8 cellular contexts compared by ENCODE assay signal in genomic region chr12:109999983-110000505, GRCh38. TPM values are rescaled to one million over a fixed set of nuclear protein-coding genes. Genes with fewer than 3 reads are reported as not detected.
DNase-seq lines count a peak whose midpoint lies in the region; ATAC-seq, FAIRE-seq and TF ChIP-seq lines count a peak whose summit lies in the region.

No MANE protein-coding gene starts in this region.

- CTCF ChIA-PET in CD8-positive, alpha-beta T cell (lab: Charles Lee): no interaction called here

- peak in 1 of 7 experiments; percentile 16 for DNase-seq in CD8-positive, alpha-beta T cell
- DNase-seq in KBM-7 (peak; percentile 28), adrenal gland (peak in 5 of 7 donors; percentile 38 to 69 (median 47)), iPS-NIHi11 (ENCODE audit: low spot score) (peak; percentile 22), NCI-H1048 (lab: John Stamatoyannopoulos, UW) (no peak), H54 (ENCODE audit: insufficient read length, low spot score) (no peak)
- peak; percentile 39 for DNase-seq in stimulated activated CD8-positive, alpha-beta memory T cell treated with anti-CD3 and anti-CD28 coated beads, Interleukin-4, amount 100 ng/mL, for 48 hours

- H3K27me3 Mint-ChIP-seq in CD8-positive, alpha-beta T cell (ENCODE audit: low read depth): no peaks in the 10 kb centered on the region

- in situ Hi-C loops in KBM-7 (cut with MboI; ENCODE audit: low pct_unique_long_range_greater_than_20kb, low sequenced_read_pairs): no loop called here

- H3K4me3 Mint-ChIP-seq in CD8-positive, alpha-beta T cell: peak overlapping the region; percentile 99

- 4 to 7% (median 6%) methylated on average over 17 of the region's 17 CpGs for WGBS in adrenal gland, 4 donors

- intact Hi-C loops in CD8-positive, alpha-beta T cell (cut with DNase I, micrococcal nuclease): loop anchor here (1.0 to 10.0 kb wide), 11 partner anchors 48 to 1438 kb away; partner anchors contain the start of genes ALKBH2 (in 2 of the 2), GLTP (in 2 of the 2), TCHP (in 2 of the 2) and UNG (in 2 of the 2)
- intact Hi-C loops in adrenal gland (cut with DNase I): loop anchor here in 1 of 2 donors (5.0 kb wide), 1 partner anchor 37 kb away; no protein-coding TSS in a partner anchor

- TF ChIP-seq POLR2A in adrenal gland (IDR thresholded peaks at IDR 0.05) (no peak), H54 (IDR thresholded peaks at IDR 0.05; ENCODE audit: low read depth, low read length) (no peak)

- no peaks in the 10 kb centered on the region for H3K9me3 Mint-ChIP-seq in CD8-positive, alpha-beta T cell

- no peak for ATAC-seq in CD8-positive, alpha-beta T cell
- no peak for ATAC-seq in HG03457 (IDR thresholded peaks at IDR 0.05; ENCODE audit: unreplicated experiment)

- peaks cover 72% of the 10 kb centered on the region for H3K4me1 Mint-ChIP-seq in CD8-positive, alpha-beta T cell (ENCODE audit: low read depth)

- peaks cover 35% of the 10 kb centered on the region for H3K4me1 ChIP-seq in CD8-positive, alpha-beta T cell (ENCODE audit: insufficient read depth, low read length)
- H3K4me1 ChIP-seq in adrenal gland (replicated peaks in 1 of 2): peaks cover 7 to 27% of the 10 kb centered on the region in 2 donors

- no peak for FAIRE-seq in H54 (lab: Jason Lieb, UNC)

- H3K27ac Mint-ChIP-seq in CD8-positive, alpha-beta T cell: peak overlapping the region; percentile 94

- peak overlapping the region; percentile 91 for H3K4me3 ChIP-seq in CD8-positive, alpha-beta T cell (ENCODE audit: low read depth, low read length)
- peak overlapping the region; percentile 43 to 96 (median 63) for H3K4me3 ChIP-seq in adrenal gland

- no peaks in the 10 kb centered on the region for H3K9me3 ChIP-seq in CD8-positive, alpha-beta T cell (ENCODE audit: low read length)
- no peaks in the 10 kb centered on the region for H3K9me3 ChIP-seq in adrenal gland (replicated peaks in 1 of 3)

- peak overlapping the region; percentile 94 for H3K27ac ChIP-seq in CD8-positive, alpha-beta T cell (ENCODE audit: low read depth, low read length)
- H3K27ac ChIP-seq in adrenal gland: peak overlapping the region in 3 of 5 donors; percentile 64 to 91 (median 88)

- POLR2A ChIA-PET in CD8-positive, alpha-beta T cell (lab: Charles Lee): interaction anchor here (1.6 kb wide), 1 partner anchor 80 kb away, joined by 5 read pairs; no protein-coding TSS in a partner anchor

- H3K27me3 ChIP-seq in CD8-positive, alpha-beta T cell (ENCODE audit: insufficient read depth, low read length): no peaks in the 10 kb centered on the region
- no peaks in the 10 kb centered on the region for H3K27me3 ChIP-seq in adrenal gland

- peaks cover 25% of the 10 kb centered on the region for H3K36me3 Mint-ChIP-seq in CD8-positive, alpha-beta T cell

- TF ChIP-seq CTCF in CD8-positive, alpha-beta T cell (IDR thresholded peaks at IDR 0.05): no peak
- no peak for TF ChIP-seq CTCF in adrenal gland (IDR thresholded peaks at IDR 0.05)

- H3K36me3 ChIP-seq in CD8-positive, alpha-beta T cell (ENCODE audit: insufficient read depth, low read length): no peaks in the 10 kb centered on the region
- H3K36me3 ChIP-seq in adrenal gland (replicated peaks in 1 of 2): no peaks in the 10 kb centered on the region

RNA-seq across cellular contexts. Expression of gene ANKRD13A, which starts 0.8 kb away (rescaled TPM):
- total RNA-seq in CD8-positive, alpha-beta T cell: 10 to 100 TPM; 38.8 to 41.7 TPM
- 10 to 100 TPM; 31.0 to 84.5 (median 45.6) TPM for total RNA-seq in adrenal gland
- 10 to 100 TPM; 17.1 to 38.6 (median 17.1) TPM for polyA plus RNA-seq in adrenal gland

RNA-seq across cellular contexts. Expression of gene GIT2, which starts 3.9 kb away (rescaled TPM):
- 10 to 100 TPM; 47.6 to 57.9 TPM for total RNA-seq in CD8-positive, alpha-beta T cell
- 10 to 100 TPM; 35.9 to 80.9 (median 59.2) TPM for total RNA-seq in adrenal gland
- polyA plus RNA-seq in adrenal gland: 10 to 100 TPM; 24.3 to 56.3 (median 31.6) TPM

RNA-seq across cellular contexts. Expression of gene C12orf76, which starts 48.3 kb away (rescaled TPM):
- 1 to 10 TPM; 8.7 to 9.6 TPM for total RNA-seq in CD8-positive, alpha-beta T cell
- total RNA-seq in adrenal gland: 10 to 100 TPM in 7 of 8 donors, 1 to 10 TPM in 1; 7.1 to 19.5 (median 15.1) TPM
- 10 to 100 TPM in 2 of 3 donors, 1 to 10 TPM in 1; 9.7 to 14.2 (median 12.1) TPM for polyA plus RNA-seq in adrenal gland

Comparison
In these comparisons a context has a peak if more than half of its experiments do, and no peak if none do; other contexts are left out.
1. DNase-seq: peak in KBM-7 (single experiment), adrenal gland (5 of 7), iPS-NIHi11 (single experiment) and stimulated activated CD8-positive, alpha-beta memory T cell treated with anti-CD3 and anti-CD28 coated beads, Interleukin-4, amount 100 ng/mL, for 48 hours (single experiment); none in NCI-H1048 (single experiment) and H54 (single experiment).